ENCODE assay signal across 21 cellular contexts in genomic region chr20:57075181-57075580, GRCh38.
"Had no signal": no experiment of that assay in that cellular context is flagged by ENCODE, and none has a peak within 500 bp of the region (broad histone marks: within the 10 kb centered on the region; RNA-seq: fewer than 3 reads in every experiment).

No MANE protein-coding gene starts in this region.

- H3K27ac ChIP-seq: Peyer's patch, SK-N-MC had no signal

- H3K27me3 ChIP-seq: MG63, Peyer's patch, SJSA1 had no signal

- H3K36me3 ChIP-seq: MG63, Peyer's patch, SJSA1 had no signal

- H3K4me3 ChIP-seq: MG63, Peyer's patch, SJSA1, SK-N-MC had no signal

- DNase-seq: IMR-90, Karpas-422, KG1, MG63, NCI-H1092, NCI-H1105 treated with DMSO at 0.1 percent for 48 hours, NCI-H1417 treated with DMSO at 0.1 percent for 48 hours, NCI-H146, NCI-H1694 treated with DMSO at 0.1 percent for 48 hours, NCI-H1930, NCI-H2081, NCI-H2107, NCI-H2227 treated with DMSO at 0.1 percent for 48 hours, NCI-H524, NCI-H526 treated with DMSO at 0.1 percent for 48 hours, NCI-H748 treated with DMSO at 0.1 percent for 48 hours, Peyer's patch, Right ventricle myocardium superior, SIG-M5 had no signal

- H3K4me1 ChIP-seq: Peyer's patch had no signal
